ENCODE assay signal across 14 cellular contexts in the genomic region with DNA sequence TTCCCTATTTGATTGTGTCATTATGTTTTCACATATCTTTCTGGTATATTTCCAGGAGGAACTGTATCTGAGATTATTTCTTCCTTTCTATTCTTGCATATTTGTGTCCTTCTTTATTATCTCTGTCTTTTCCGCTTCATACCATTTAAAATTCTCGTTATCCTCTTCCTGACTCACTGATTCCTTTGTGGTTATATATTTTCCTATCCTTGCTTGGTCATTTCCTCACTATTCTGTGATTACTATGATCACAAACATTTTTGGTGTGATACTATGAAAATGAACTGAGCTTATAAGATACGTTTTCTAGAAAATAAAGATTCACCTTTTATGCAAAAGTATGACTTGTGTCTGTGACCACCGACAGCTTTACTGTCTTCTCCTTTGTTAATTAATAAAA. TPM values are rescaled to one million over a fixed set of nuclear protein-coding genes. Genes with fewer than 3 reads are reported as not detected.
"Had no signal": no experiment of that assay in that cellular context is flagged by ENCODE, and none has a peak within 500 bp of the region (broad histone marks: within the 10 kb centered on the region; RNA-seq: fewer than 3 reads in every experiment).

No MANE protein-coding gene starts in this region.

- ATAC-seq: activated CD4-positive, CD25-positive, alpha-beta regulatory T cell treated with anti-CD3 and anti-CD28 coated beads, Interleukin-2, amount 50 U/mL, for 24 hours; natural killer cell treated with Interleukin-12 subunit alpha and Interleukin-12 subunit beta and Interleukin-15 and Interleukin-18, amount 100 ng/mL, for 72 hours; sciatic nerve; stimulated activated effector memory CD8-positive, alpha-beta T cell treated with anti-CD3 and anti-CD28 coated beads, Interleukin-12 subunit alpha, Interleukin-12 subunit beta, amount 100 ng/mL, for 72 hours had no signal

- H3K4me3 ChIP-seq: ascending aorta, hepatocyte had no signal

- DNase-seq: activated CD4-positive, alpha-beta T cell treated with anti-CD3 and anti-CD28 coated beads, Interleukin-2, amount 50 U/mL, for 1 hour; activated CD8-positive, alpha-beta memory T cell treated with anti-CD3 and anti-CD28 coated beads for 24 hours; activated naive CD4-positive, alpha-beta T cell; stimulated activated CD4-positive, alpha-beta T cell treated with anti-CD3 and anti-CD28 coated beads, Interleukin-12 subunit alpha, Interleukin-12 subunit beta, amount 100 ng/mL, for 4 hours; stimulated activated CD4-positive, alpha-beta T cell treated with anti-CD3 and anti-CD28 coated beads, Interleukin-2, amount 100 ng/mL, for 24 hours had no signal

- H2AFZ ChIP-seq: hepatocyte had no signal

- H3K4me1 Mint-ChIP-seq: stimulated activated effector memory CD8-positive, alpha-beta T cell treated with anti-CD3 and anti-CD28 coated beads, Interleukin-12 subunit alpha, Interleukin-12 subunit beta, amount 100 ng/mL, for 72 hours had no signal

- H3K9me3 Mint-ChIP-seq: natural killer cell treated with Interleukin-12 subunit alpha and Interleukin-12 subunit beta and Interleukin-15 and Interleukin-18, amount 100 ng/mL, for 72 hours; stimulated activated effector memory CD8-positive, alpha-beta T cell treated with anti-CD3 and anti-CD28 coated beads, Interleukin-12 subunit alpha, Interleukin-12 subunit beta, amount 100 ng/mL, for 72 hours; T-helper 2 cell treated with Interferon-gamma antibody and Interleukin-4, amounts not matched to agents 5 μg/mL and 100 μg/mL, for 36 hours had no signal

- H3K9me3 ChIP-seq: ascending aorta had no signal

- H3K36me3 ChIP-seq: ascending aorta had no signal

- FAIRE-seq: bronchial epithelial cell had no signal

- H3K27ac Mint-ChIP-seq: natural killer cell treated with Interleukin-12 subunit alpha and Interleukin-12 subunit beta and Interleukin-15 and Interleukin-18, amount 100 ng/mL, for 72 hours; stimulated activated effector memory CD8-positive, alpha-beta T cell treated with anti-CD3 and anti-CD28 coated beads, Interleukin-12 subunit alpha, Interleukin-12 subunit beta, amount 100 ng/mL, for 72 hours; T-helper 2 cell treated with Interferon-gamma antibody and Interleukin-4, amounts not matched to agents 5 μg/mL and 100 μg/mL, for 36 hours had no signal

- H3K79me2 ChIP-seq: hepatocyte had no signal

- H3K4me1 ChIP-seq: ascending aorta had no signal

- H3K27ac ChIP-seq: ascending aorta, hepatocyte had no signal

- H3K4me2 ChIP-seq: hepatocyte had no signal

- H3K4me3 Mint-ChIP-seq: natural killer cell treated with Interleukin-12 subunit alpha and Interleukin-12 subunit beta and Interleukin-15 and Interleukin-18, amount 100 ng/mL, for 72 hours; stimulated activated effector memory CD8-positive, alpha-beta T cell treated with anti-CD3 and anti-CD28 coated beads, Interleukin-12 subunit alpha, Interleukin-12 subunit beta, amount 100 ng/mL, for 72 hours; T-helper 2 cell treated with Interferon-gamma antibody and Interleukin-4, amounts not matched to agents 5 μg/mL and 100 μg/mL, for 36 hours had no signal

- H3K27me3 ChIP-seq: ascending aorta, hepatocyte had no signal

- H3K36me3 Mint-ChIP-seq: natural killer cell treated with Interleukin-12 subunit alpha and Interleukin-12 subunit beta and Interleukin-15 and Interleukin-18, amount 100 ng/mL, for 72 hours; stimulated activated effector memory CD8-positive, alpha-beta T cell treated with anti-CD3 and anti-CD28 coated beads, Interleukin-12 subunit alpha, Interleukin-12 subunit beta, amount 100 ng/mL, for 72 hours had no signal

RNA-seq across cellular contexts. Expression of a gene that starts 26.6 kb away (rescaled TPM):
- total RNA-seq: chondrocyte; natural killer cell treated with Interleukin-12 subunit alpha and Interleukin-12 subunit beta and Interleukin-15 and Interleukin-18, amount 100 ng/mL, for 72 hours had no signal
